ENCODE assay signal across 11 cellular contexts in genomic region chr4:146643812-146644401, GRCh38. TPM values are rescaled to one million over a fixed set of nuclear protein-coding genes. Genes with fewer than 3 reads are reported as not detected.
DNase-seq lines count a peak whose midpoint lies in the region; ATAC-seq and TF ChIP-seq lines count a peak whose summit lies in the region.
"Had no signal": no experiment of that assay in that cellular context is flagged by ENCODE, and none has a peak within 500 bp of the region (broad histone marks: within the 10 kb centered on the region; RNA-seq: fewer than 3 reads in every experiment).

No MANE protein-coding gene starts in this region.

- WGBS in right lobe of liver (ENCODE audit: insufficient coverage, low coverage, low lambda C conversion rate, missing lambda C conversion rate) = 4% methylated on average over 6 of the region's 6 CpGs

- H3K27me3 ChIP-seq in right lobe of liver = peaks cover 0 to 12% of the 10 kb centered on the region in 2 donors

- intact Hi-C loops in right lobe of liver (cut with DNase I) = no loop called here

- TF ChIP-seq CTCF in GM20000 (IDR thresholded peaks at IDR 0.05; ENCODE audit: extremely low read depth, missing control alignments) = no peak
- TF ChIP-seq CTCF in right lobe of liver (IDR thresholded peaks at IDR 0.05) = no peak

- H3K36me3 ChIP-seq in right lobe of liver = no peaks in the 10 kb centered on the region

- H3K4me1 ChIP-seq in right lobe of liver = peaks cover 0 to 4% (median 0%) of the 10 kb centered on the region in 4 donors

- H3K27ac Mint-ChIP-seq in stimulated activated naive CD8-positive, alpha-beta T cell treated with anti-CD3 and anti-CD28 coated beads, Interleukin-15, amount 100 ng/mL, for 72 hours = no peak overlapping the region

- TF ChIP-seq POLR2A in right lobe of liver (IDR thresholded peaks at IDR 0.05) = no peak

- H3K4me3 Mint-ChIP-seq in stimulated activated naive CD8-positive, alpha-beta T cell treated with anti-CD3 and anti-CD28 coated beads, Interleukin-15, amount 100 ng/mL, for 72 hours = no peak overlapping the region

- H3K4me1 Mint-ChIP-seq in stimulated activated naive CD8-positive, alpha-beta T cell treated with anti-CD3 and anti-CD28 coated beads, Interleukin-15, amount 100 ng/mL, for 72 hours = peaks cover 25% of the 10 kb centered on the region

- in situ Hi-C loops in T47D (cut with HindIII; ENCODE audit: low pct_unique_long_range_greater_than_20kb, low sequenced_read_pairs) = no loop called here

- H3K27me3 Mint-ChIP-seq in stimulated activated naive CD8-positive, alpha-beta T cell treated with anti-CD3 and anti-CD28 coated beads, Interleukin-15, amount 100 ng/mL, for 72 hours = peaks cover 99% of the 10 kb centered on the region

- H3K9me3 Mint-ChIP-seq in stimulated activated naive CD8-positive, alpha-beta T cell treated with anti-CD3 and anti-CD28 coated beads, Interleukin-15, amount 100 ng/mL, for 72 hours = no peaks in the 10 kb centered on the region

- no peak overlapping the region for H3K27ac ChIP-seq in right lobe of liver
- H3K27ac ChIP-seq: HL-60 had no signal

- no peak overlapping the region for H3K4me3 ChIP-seq in right lobe of liver
- H3K4me3 ChIP-seq: lung had no signal

- H3K9me3 ChIP-seq in right lobe of liver = no peaks in the 10 kb centered on the region

- DNase-seq in GM20000 (ENCODE audit: low spot score) (peak; percentile 66), LoVo (ENCODE audit: low spot score) (peak; percentile 24), T47D (ENCODE audit: low read depth in 1 of 2, low spot score in 1 of 2) (peak; percentile 54 to 79), right lobe of liver (no peak), NCI-H226 (no peak), NCI-H1694 treated with DMSO at 0.1 percent for 48 hours (lab: John Stamatoyannopoulos, UW) (no peak)
- DNase-seq in stimulated activated CD8-positive, alpha-beta memory T cell treated with anti-CD3 and anti-CD28 coated beads, Interleukin-4, amount 100 ng/mL, for 48 hours = no peak
- no peak for DNase-seq in stimulated activated naive CD8-positive, alpha-beta T cell treated with anti-CD3 and anti-CD28 coated beads, Interleukin-15, amount 100 ng/mL, for 72 hours
- DNase-seq: DMS79 had no signal

- ATAC-seq in right lobe of liver = peak in 3 of 4 donors; percentile 42 to 70 (median 45)
- no peak for ATAC-seq in stimulated activated naive CD8-positive, alpha-beta T cell treated with anti-CD3 and anti-CD28 coated beads, Interleukin-15, amount 100 ng/mL, for 72 hours

RNA-seq across cellular contexts. Expression of gene POU4F2, which starts 5.2 kb away (rescaled TPM):
- total RNA-seq in right lobe of liver = not detected

Comparison
In these comparisons a context has a peak if more than half of its experiments do, and no peak if none do; other contexts are left out.
1. DNase-seq: peak in GM20000 (single experiment), LoVo (single experiment) and T47D (2 of 2); none in right lobe of liver (0 of 3), stimulated activated CD8-positive, alpha-beta memory T cell treated with anti-CD3 and anti-CD28 coated beads, Interleukin-4, amount 100 ng/mL, for 48 hours (single experiment), NCI-H226 (single experiment), NCI-H1694 treated with DMSO at 0.1 percent for 48 hours (single experiment) and stimulated activated naive CD8-positive, alpha-beta T cell treated with anti-CD3 and anti-CD28 coated beads, Interleukin-15, amount 100 ng/mL, for 72 hours (0 of 2).